13 cellular contexts compared by ENCODE assay signal in genomic region chr1:162141273-162142023, GRCh38.
DNase-seq lines count a peak whose midpoint lies in the region; ATAC-seq and TF ChIP-seq lines count a peak whose summit lies in the region.
"Had no signal": no experiment of that assay in that cellular context is flagged by ENCODE, and none has a peak within 500 bp of the region (broad histone marks: within the 10 kb centered on the region; RNA-seq: fewer than 3 reads in every experiment).

No MANE protein-coding gene starts in this region.

- peaks cover 0 to 4% (median 0%) of the 10 kb centered on the region in 11 experiments; a peak in 2 of 22 replicates for H3K27me3 ChIP-seq in BLaER1 treated with 17β-estradiol and CSF1 and Interleukin-3, amounts not matched to agents 10 nM and 100 nM
- peaks cover 0 to 14% of the 10 kb centered on the region in 2 experiments for H3K27me3 ChIP-seq in mesenchymal stem cell (ENCODE audit: control insufficient read depth in 1 of 2, insufficient read depth in 1 of 2, low read length in 2 of 2)
- no peaks in the 10 kb centered on the region for H3K27me3 ChIP-seq in body of pancreas
- H3K27me3 ChIP-seq in tibial artery = no peaks in the 10 kb centered on the region
- H3K27me3 ChIP-seq: esophagus squamous epithelium, vagina had no signal

- no peak overlapping the region for H2BK120ac ChIP-seq in mesenchymal stem cell (ENCODE audit: low read depth, low read length)

- no peak overlapping the region for H2AFZ ChIP-seq in mesenchymal stem cell (ENCODE audit: low read depth, low read length)

- no peak overlapping the region for H3K23ac ChIP-seq in mesenchymal stem cell (ENCODE audit: low read length in 2 of 2)

- no peak overlapping the region for H3K18ac ChIP-seq in mesenchymal stem cell (ENCODE audit: low read depth in 1 of 2, low read length in 2 of 2)

- no peak overlapping the region for H4K91ac ChIP-seq in mesenchymal stem cell (ENCODE audit: low read length)

- no peak overlapping the region for H4K8ac ChIP-seq in mesenchymal stem cell (ENCODE audit: low read length)

- no peak overlapping the region for H2BK5ac ChIP-seq in mesenchymal stem cell (ENCODE audit: low read depth, low read length, poor library complexity, severe bottlenecking)

- H3K9ac ChIP-seq in BLaER1 treated with 17β-estradiol and CSF1 and Interleukin-3, amounts not matched to agents 10 nM and 100 nM = no peak overlapping the region
- H3K9ac ChIP-seq in mesenchymal stem cell (ENCODE audit: low read length) = no peak overlapping the region

- peak overlapping the region in 7 of 11 experiments; percentile 1 to 45 (median 15); a peak in 9 of 22 replicates for H3K4me2 ChIP-seq in BLaER1 treated with 17β-estradiol and CSF1 and Interleukin-3, amounts not matched to agents 10 nM and 100 nM
- H3K4me2 ChIP-seq in mesenchymal stem cell (ENCODE audit: low read length, poor library complexity, severe bottlenecking) = no peak overlapping the region

- H2BK12ac ChIP-seq in mesenchymal stem cell (ENCODE audit: low read length in 2 of 2) = no peak overlapping the region

- no peak overlapping the region; a peak in 1 of 22 replicates for H3K27ac ChIP-seq in BLaER1 treated with 17β-estradiol and CSF1 and Interleukin-3, amounts not matched to agents 10 nM and 100 nM
- no peak overlapping the region for H3K27ac ChIP-seq in mesenchymal stem cell (ENCODE audit: low read length, poor library complexity, severe bottlenecking)
- no peak overlapping the region for H3K27ac ChIP-seq in body of pancreas
- H3K27ac ChIP-seq in tibial artery = no peak overlapping the region
- H3K27ac ChIP-seq: C4-2B, esophagus squamous epithelium, prostate gland, vagina had no signal

- no peaks in the 10 kb centered on the region for H4K20me1 ChIP-seq in BLaER1 treated with 17β-estradiol and CSF1 and Interleukin-3, amounts not matched to agents 10 nM and 100 nM

- no peak for TF ChIP-seq CTCF in choroid plexus epithelial cell (conservative IDR thresholded peaks at IDR 0.05; ENCODE audit: low read depth, low read length)
- TF ChIP-seq CTCF in body of pancreas (IDR thresholded peaks at IDR 0.05) = no peak
- TF ChIP-seq CTCF in tibial artery (IDR thresholded peaks at IDR 0.05) = no peak

- H2BK15ac ChIP-seq in mesenchymal stem cell (ENCODE audit: low read depth, poor library complexity, severe bottlenecking) = no peak overlapping the region

- H3K14ac ChIP-seq in mesenchymal stem cell (ENCODE audit: low read length in 2 of 2) = no peak overlapping the region

- H3K4me3 ChIP-seq in BLaER1 treated with 17β-estradiol and CSF1 and Interleukin-3, amounts not matched to agents 10 nM and 100 nM = no peak overlapping the region
- H3K4me3 ChIP-seq in choroid plexus epithelial cell (ENCODE audit: low read depth, low read length) (no peak overlapping the region), mesenchymal stem cell (ENCODE audit: insufficient read depth in 1 of 2, low read depth in 1 of 2, low read length in 2 of 2) (no peak overlapping the region), body of pancreas (no peak overlapping the region), tibial artery (no peak overlapping the region)
- H3K4me3 ChIP-seq: esophagus squamous epithelium, prostate gland, vagina had no signal

- ATAC-seq in body of pancreas = no peak

- H2AK5ac ChIP-seq in mesenchymal stem cell (ENCODE audit: low read length, severe bottlenecking) = no peak overlapping the region

- intact Hi-C loops in body of pancreas (cut with DNase I) (no loop called here), tibial artery (cut with DNase I; ENCODE audit: low total_unique reads) (no loop called here)

- 0 out of 22 replicates have a peak, but pooled peaks cover 0 to 4% (median 0%) of the 10 kb centered on the region in 11 experiments for H3K9me3 ChIP-seq in BLaER1 treated with 17β-estradiol and CSF1 and Interleukin-3, amounts not matched to agents 10 nM and 100 nM (replicated peaks in 1 of 11)
- H3K9me3 ChIP-seq in mesenchymal stem cell (ENCODE audit: control insufficient read depth, low read length) (no peaks in the 10 kb centered on the region), body of pancreas (no peaks in the 10 kb centered on the region), tibial artery (no peaks in the 10 kb centered on the region)
- H3K9me3 ChIP-seq: esophagus squamous epithelium, prostate gland, vagina had no signal

- 66% methylated on average over 3 of the region's 4 CpGs for WGBS in mesenchymal stem cell
- WGBS in body of pancreas, 2 donors = 64 to 73% methylated on average over 4 of the region's 4 CpGs

- DNase-seq in LoVo (ENCODE audit: low spot score) (peak; percentile 53), choroid plexus epithelial cell (ENCODE audit: low read depth) (peak; percentile 80), mesenchymal stem cell (peak; percentile 43), GM19238 (ENCODE audit: insufficient read length, low spot score) (no peak), body of pancreas (no peak), tibial artery (no peak)
- DNase-seq in stimulated activated CD4-positive, alpha-beta T cell treated with anti-CD3 and anti-CD28 coated beads, Interleukin-4, amount 100 ng/mL, for 4 hours = no peak
- DNase-seq: activated CD8-positive, alpha-beta memory T cell treated with anti-CD3 and anti-CD28 coated beads, Interleukin-2, amount 50 U/mL, for 4 hours; esophagus squamous epithelium had no signal

- no peak overlapping the region for H3K4ac ChIP-seq in mesenchymal stem cell (ENCODE audit: low read depth in 1 of 2, low read length in 2 of 2)

- H3K4me1 ChIP-seq in BLaER1 treated with 17β-estradiol and CSF1 and Interleukin-3, amounts not matched to agents 10 nM and 100 nM = peaks cover 19 to 65% (median 46%) of the 10 kb centered on the region in 10 experiments
- H3K4me1 ChIP-seq in mesenchymal stem cell (ENCODE audit: control insufficient read depth, insufficient read depth, low read depth, low read length) (peaks cover 26% of the 10 kb centered on the region), body of pancreas (peaks cover 7% of the 10 kb centered on the region), tibial artery (peaks cover 0 to 12% (median 4%) of the 10 kb centered on the region in 4 donors)
- H3K4me1 ChIP-seq: prostate gland, vagina had no signal

- H3K79me1 ChIP-seq in mesenchymal stem cell (replicated peaks; ENCODE audit: low read length, poor library complexity, severe bottlenecking) = peaks cover 5% of the 10 kb centered on the region

- TF ChIP-seq POLR2A in body of pancreas (IDR thresholded peaks at IDR 0.05) = no peak

- no peaks in the 10 kb centered on the region for H3K36me3 ChIP-seq in BLaER1 treated with 17β-estradiol and CSF1 and Interleukin-3, amounts not matched to agents 10 nM and 100 nM
- peaks cover 0 to 3% of the 10 kb centered on the region in 2 experiments for H3K36me3 ChIP-seq in mesenchymal stem cell (ENCODE audit: control insufficient read depth in 1 of 2, insufficient read depth in 2 of 2, low read depth in 1 of 2, low read length in 2 of 2)
- H3K36me3 ChIP-seq in body of pancreas (replicated peaks in 1 of 2; ENCODE audit: insufficient read depth in 1 of 2, low read depth in 2 of 2) = no peaks in the 10 kb centered on the region
- no peaks in the 10 kb centered on the region for H3K36me3 ChIP-seq in tibial artery
- H3K36me3 ChIP-seq: esophagus squamous epithelium, prostate gland, vagina had no signal

Comparison
In these comparisons a context has a peak if more than half of its experiments do, and no peak if none do; other contexts are left out.
1. DNase-seq: peak in LoVo (single experiment), choroid plexus epithelial cell (single experiment) and mesenchymal stem cell (single experiment); none in GM19238 (single experiment), body of pancreas (0 of 4), stimulated activated CD4-positive, alpha-beta T cell treated with anti-CD3 and anti-CD28 coated beads, Interleukin-4, amount 100 ng/mL, for 4 hours (0 of 2) and tibial artery (0 of 2).